ENCODE assay signal across 15 cellular contexts in genomic region chr3:64549869-64550268, GRCh38.
DNase-seq lines count a peak whose midpoint lies in the region; ATAC-seq and TF ChIP-seq lines count a peak whose summit lies in the region.
"Had no signal": no experiment of that assay in that cellular context is flagged by ENCODE, and none has a peak within 500 bp of the region (broad histone marks: within the 10 kb centered on the region; RNA-seq: fewer than 3 reads in every experiment).

No MANE protein-coding gene starts in this region.

- no peak for ATAC-seq in Right ventricle myocardium superior (ENCODE audit: poor library complexity)
- ATAC-seq: GM23338 had no signal

- H3K27me3 ChIP-seq in muscle layer of colon (ENCODE audit: control insufficient read depth in 1 of 2, insufficient read depth in 2 of 2, low read length in 2 of 2), result no peaks in the 10 kb centered on the region
- H3K27me3 ChIP-seq in sigmoid colon, result no peaks in the 10 kb centered on the region
- H3K27me3 ChIP-seq in vagina, result no peaks in the 10 kb centered on the region
- H3K27me3 ChIP-seq: BLaER1 treated with 17β-estradiol and CSF1 and Interleukin-3, amounts not matched to agents 10 nM and 100 nM had no signal

- H3K4me1 ChIP-seq in muscle layer of colon (ENCODE audit: insufficient read depth, low read length) (peaks cover 57% of the 10 kb centered on the region), sigmoid colon (peaks cover 0 to 57% (median 42%) of the 10 kb centered on the region in 4 donors), vagina (peaks cover 13% of the 10 kb centered on the region)
- H3K4me1 ChIP-seq: BLaER1 treated with 17β-estradiol and CSF1 and Interleukin-3, amounts not matched to agents 10 nM and 100 nM had no signal

- no peak overlapping the region for H3K9ac ChIP-seq in muscle layer of colon (ENCODE audit: low read length)
- H3K9ac ChIP-seq: BLaER1 treated with 17β-estradiol and CSF1 and Interleukin-3, amounts not matched to agents 10 nM and 100 nM had no signal

- TF ChIP-seq POLR2A in sigmoid colon (IDR thresholded peaks at IDR 0.05) (no peak), vagina (IDR thresholded peaks at IDR 0.05) (no peak)

- H3K36me3 ChIP-seq in muscle layer of colon (ENCODE audit: insufficient read depth, low read length) (no peaks in the 10 kb centered on the region), sigmoid colon (peaks cover 0 to 6% (median 0%) of the 10 kb centered on the region in 4 donors), vagina (peaks cover 0 to 4% of the 10 kb centered on the region in 2 donors)
- H3K36me3 ChIP-seq: BLaER1 treated with 17β-estradiol and CSF1 and Interleukin-3, amounts not matched to agents 10 nM and 100 nM had no signal

- TF ChIP-seq EP300 in sigmoid colon (IDR thresholded peaks at IDR 0.05), result no peak

- no peak for DNase-seq in coronary artery (ENCODE audit: low spot score)
- DNase-seq in sigmoid colon, result no peak
- no peak for DNase-seq in vagina (ENCODE audit: extremely low spot score in 2 of 2)
- DNase-seq in cortex of kidney (lab: John Stamatoyannopoulos, UW), result no peak
- DNase-seq in activated gamma-delta T cell treated with Interleukin-2 at 50 U/mL for 16 hours, result no peak
- DNase-seq in Right ventricle myocardium superior, result no peak
- DNase-seq: ACHN; CD4-positive, CD25-positive, alpha-beta regulatory T cell; DMS53; GF-D8; H7; IMR-90 had no signal

- TF ChIP-seq CTCF in coronary artery (IDR thresholded peaks at IDR 0.05) (no peak), sigmoid colon (IDR thresholded peaks at IDR 0.05) (no peak), vagina (IDR thresholded peaks at IDR 0.05) (no peak)

- intact Hi-C loops in sigmoid colon (cut with DNase I) (loop anchor here (5.0 kb wide), 1 partner anchor 117 kb away; no protein-coding TSS in a partner anchor), vagina (cut with DNase I) (no loop called here), Right ventricle myocardium superior (cut with DNase I) (no loop called here)

- H3K4me3 ChIP-seq in coronary artery, result no peak overlapping the region
- H3K4me3 ChIP-seq in muscle layer of colon (ENCODE audit: low read depth in 1 of 2, low read length in 2 of 2), result no peak overlapping the region
- no peak overlapping the region for H3K4me3 ChIP-seq in sigmoid colon
- H3K4me3 ChIP-seq in vagina, result no peak overlapping the region
- H3K4me3 ChIP-seq: BLaER1 treated with 17β-estradiol and CSF1 and Interleukin-3, amounts not matched to agents 10 nM and 100 nM; GM23338 had no signal

- H3K27ac ChIP-seq in coronary artery, result peak overlapping the region; percentile 22 to 78
- peak overlapping the region; percentile 79 for H3K27ac ChIP-seq in muscle layer of colon (ENCODE audit: low read depth, low read length)
- H3K27ac ChIP-seq in sigmoid colon, result peak overlapping the region; percentile 76 to 93 (median 84)
- H3K27ac ChIP-seq in vagina, result peak overlapping the region; percentile 51
- H3K27ac ChIP-seq: BLaER1 treated with 17β-estradiol and CSF1 and Interleukin-3, amounts not matched to agents 10 nM and 100 nM had no signal

- WGBS in sigmoid colon, 2 donors, result 43 to 77% methylated on average over 3 of the region's 3 CpGs

- H3K9me3 ChIP-seq in muscle layer of colon (ENCODE audit: low read length) (no peaks in the 10 kb centered on the region), sigmoid colon (no peaks in the 10 kb centered on the region), vagina (no peaks in the 10 kb centered on the region)
